Comparison of ENCODE assay signal across 8 cellular contexts in genomic region chr20:45470939-45471338, GRCh38. TPM values are rescaled to one million over a fixed set of nuclear protein-coding genes. Genes with fewer than 3 reads are reported as not detected.
DNase-seq lines count a peak whose midpoint lies in the region; ATAC-seq and TF ChIP-seq lines count a peak whose summit lies in the region.

No MANE protein-coding gene starts in this region.

- ATAC-seq in GM19395 (IDR thresholded peaks at IDR 0.05; ENCODE audit: unreplicated experiment): peak; percentile 14
- no peak for ATAC-seq in T-helper 17 cell
- peak; percentile 20 to 36 for ATAC-seq in right cardiac atrium
- ATAC-seq in HG03135 (IDR thresholded peaks at IDR 0.05; ENCODE audit: unreplicated experiment): no peak
- no peak for ATAC-seq in GM19455 (IDR thresholded peaks at IDR 0.05; ENCODE audit: unreplicated experiment)

- H3K4me3 ChIP-seq in AG10803 (ENCODE audit: low read length): peak overlapping the region; percentile 34
- H3K4me3 ChIP-seq in right cardiac atrium (ENCODE audit: low read length): peak overlapping the region; percentile 63
- peak overlapping the region; percentile 63 for H3K4me3 ChIP-seq in smooth muscle cell

- no peaks in the 10 kb centered on the region for H3F3A ChIP-seq in smooth muscle cell (ENCODE audit: low read depth)

- no peaks in the 10 kb centered on the region for H3K4me1 ChIP-seq in right cardiac atrium (ENCODE audit: control insufficient read depth, insufficient read depth, low read length)
- H3K4me1 ChIP-seq in smooth muscle cell (ENCODE audit: low read depth): peaks cover 10% of the 10 kb centered on the region

- H3K4me3 Mint-ChIP-seq in T-helper 17 cell: peak overlapping the region; percentile 66

- no peak for DNase-seq in AG10803 (ENCODE audit: low read depth)
- no peak for DNase-seq in T-helper 17 cell
- no peak for DNase-seq in right cardiac atrium
- no peak for DNase-seq in smooth muscle cell (lab: John Stamatoyannopoulos, UW; ENCODE audit: unreplicated experiment)
- no peak for DNase-seq in activated CD4-positive, CD25-positive, alpha-beta regulatory T cell treated with anti-CD3 and anti-CD28 coated beads, Interleukin-2, amount 50 U/mL, for 72 hours

- peaks cover 2% of the 10 kb centered on the region for H3K36me3 Mint-ChIP-seq in T-helper 17 cell (ENCODE audit: low read depth)

- H3K9me3 ChIP-seq in T-helper 17 cell (ENCODE audit: control insufficient read depth, low read length, poor library complexity, severe bottlenecking): no peaks in the 10 kb centered on the region
- H3K9me3 ChIP-seq in right cardiac atrium (ENCODE audit: control insufficient read depth, low read length): no peaks in the 10 kb centered on the region
- H3K9me3 ChIP-seq in smooth muscle cell (replicated peaks; ENCODE audit: low read depth): no peaks in the 10 kb centered on the region

- peaks cover 22% of the 10 kb centered on the region for H3K27me3 Mint-ChIP-seq in T-helper 17 cell

- H3K79me2 ChIP-seq in smooth muscle cell (ENCODE audit: low read depth): no peaks in the 10 kb centered on the region

- TF ChIP-seq CTCF in AG10803 (conservative IDR thresholded peaks at IDR 0.05; ENCODE audit: low read length) (peak; percentile 17; the same call in 1 of the 2 replicates), smooth muscle cell (IDR thresholded peaks at IDR 0.05; ENCODE audit: borderline replicate concordance, insufficient read depth, poor library complexity, severe bottlenecking) (no peak)

- H3K4me2 ChIP-seq in smooth muscle cell: peak overlapping the region; percentile 87

- intact Hi-C loops in right cardiac atrium (cut with DNase I): no loop called here

- H3K4me1 Mint-ChIP-seq in T-helper 17 cell: peaks cover 14% of the 10 kb centered on the region

- peak overlapping the region; percentile 86 for H2AFZ ChIP-seq in smooth muscle cell (ENCODE audit: low read depth)

- H3K27ac Mint-ChIP-seq in T-helper 17 cell: no peak overlapping the region

- H4K20me1 ChIP-seq in smooth muscle cell (ENCODE audit: low read depth): no peaks in the 10 kb centered on the region

- H3K27me3 ChIP-seq in right cardiac atrium (ENCODE audit: control insufficient read depth, insufficient read depth) (no peaks in the 10 kb centered on the region), smooth muscle cell (ENCODE audit: low read depth) (peaks cover 23% of the 10 kb centered on the region)

- 20% methylated on average over 10 of the region's 10 CpGs for WGBS in right cardiac atrium
- 43% methylated on average over 10 of the region's 10 CpGs for WGBS in smooth muscle cell (ENCODE audit: low lambda C conversion rate)

- no peaks in the 10 kb centered on the region for H3K36me3 ChIP-seq in smooth muscle cell (ENCODE audit: low read depth)

- no peak overlapping the region for H3K27ac ChIP-seq in right cardiac atrium (ENCODE audit: low read length)
- no peak overlapping the region for H3K27ac ChIP-seq in smooth muscle cell (ENCODE audit: low read depth)

- H3K9ac ChIP-seq in smooth muscle cell (ENCODE audit: low read depth): peak overlapping the region; percentile 35

RNA-seq across cellular contexts. Expression of gene WFDC2, which starts 1.4 kb away (rescaled TPM):
- total RNA-seq in T-helper 17 cell (under 1 TPM in 1 of 2 donors, not detected in 1; 0.96 TPM), right cardiac atrium (1 to 10 TPM; 1.1 to 2.7 (median 1.9) TPM), smooth muscle cell (3.0 and 5.7 TPM in 2 replicates)
- polyA plus RNA-seq in right cardiac atrium (2.6 TPM), smooth muscle cell (9.5 and 42.9 TPM in 2 replicates)

RNA-seq across cellular contexts. Expression of gene SPINT3, which starts 44.5 kb away (rescaled TPM):
- total RNA-seq in T-helper 17 cell: not detected
- total RNA-seq in right cardiac atrium: not detected
- not detected for polyA plus RNA-seq in right cardiac atrium
- not detected in 2 replicates for total RNA-seq in smooth muscle cell
- not detected in 2 replicates for polyA plus RNA-seq in smooth muscle cell

RNA-seq across cellular contexts. Expression of gene PIGT, which starts 55.0 kb away (rescaled TPM):
- total RNA-seq in T-helper 17 cell: 100 to 1,000 TPM; 115 to 136 TPM
- 100 to 1,000 TPM; 116 to 134 (median 125) TPM for total RNA-seq in right cardiac atrium
- polyA plus RNA-seq in right cardiac atrium: 140 TPM
- 90.7 and 99.5 TPM in 2 replicates for total RNA-seq in smooth muscle cell
- polyA plus RNA-seq in smooth muscle cell: 169 and 206 TPM in 2 replicates

Comparison
In these comparisons a context has a peak if more than half of its experiments do, and no peak if none do; other contexts are left out.
1. ATAC-seq: peak in GM19395 (single experiment) and right cardiac atrium (2 of 2); none in T-helper 17 cell (single experiment), HG03135 (single experiment) and GM19455 (single experiment).
2. Peak in every context shown above with its lines, with median percentiles within 50 percentile points of each other: H3K4me3 ChIP-seq.